In the genomic region with DNA sequence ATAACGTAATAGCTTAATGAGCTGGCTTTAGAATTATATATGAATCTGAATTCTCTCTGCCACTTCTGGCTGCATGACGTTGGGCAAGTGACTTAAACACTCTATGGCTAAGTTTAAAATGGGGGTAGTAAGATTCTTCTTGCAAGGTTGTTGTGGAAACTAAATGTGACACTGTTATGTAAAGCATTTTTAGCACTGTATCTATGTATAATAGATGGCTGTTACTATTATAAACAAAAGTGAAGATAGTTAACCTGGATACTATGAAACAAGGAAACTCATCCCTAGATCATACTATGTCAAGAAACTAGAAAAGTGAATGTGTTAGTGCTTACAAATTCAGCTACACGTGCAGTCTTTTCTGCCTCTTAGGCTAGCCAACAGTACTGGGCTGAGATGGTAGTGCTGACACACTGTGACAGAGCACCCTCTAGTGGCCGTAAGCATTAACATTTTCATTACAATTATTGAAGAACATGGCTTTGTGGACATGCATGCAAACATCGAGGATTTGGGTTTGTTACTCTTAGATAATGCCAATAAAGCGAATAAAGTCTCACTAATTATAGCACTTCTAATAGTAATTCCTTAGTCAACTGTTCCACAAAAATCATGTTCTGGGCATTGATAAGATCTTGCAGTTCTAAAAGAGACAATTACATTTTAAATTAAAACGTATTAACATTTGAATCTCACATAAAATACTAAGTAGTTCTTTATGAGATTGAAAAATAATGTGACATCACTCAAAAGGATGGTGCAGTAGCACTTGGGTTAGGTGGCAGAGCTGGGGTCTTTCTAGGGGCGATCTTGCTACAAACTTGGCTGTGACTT, we compare ENCODE assay signal across 8 cellular contexts. TPM values are rescaled to one million over a fixed set of nuclear protein-coding genes. Genes with fewer than 3 reads are reported as not detected.
DNase-seq lines count a peak whose midpoint lies in the region; ATAC-seq and TF ChIP-seq lines count a peak whose summit lies in the region.

No MANE protein-coding gene starts in this region.

- H3K9me3 ChIP-seq in MG63 (no peaks in the 10 kb centered on the region), RWPE2 (ENCODE audit: severe bottlenecking) (no peaks in the 10 kb centered on the region)

- no peak overlapping the region for H3K27ac Mint-ChIP-seq in activated naive CD4-positive, alpha-beta T cell treated with anti-CD3 and anti-CD28 coated beads, Interleukin-2, amount 50 U/mL, for 72 hours
- no peak overlapping the region for H3K27ac Mint-ChIP-seq in glutamatergic neuron (ENCODE audit: unreplicated experiment)
- peak overlapping the region; percentile 2 for H3K27ac Mint-ChIP-seq in progenitor cell of endocrine pancreas

- no peaks in the 10 kb centered on the region for H3K4me1 Mint-ChIP-seq in glutamatergic neuron (ENCODE audit: low read depth, unreplicated experiment)
- H3K4me1 Mint-ChIP-seq in progenitor cell of endocrine pancreas (ENCODE audit: low read depth): peaks cover 20% of the 10 kb centered on the region

- no peak overlapping the region for H3K4me3 Mint-ChIP-seq in glutamatergic neuron (ENCODE audit: unreplicated experiment)
- H3K4me3 Mint-ChIP-seq in progenitor cell of endocrine pancreas (ENCODE audit: low read depth): no peak overlapping the region

- H3K27me3 Mint-ChIP-seq in glutamatergic neuron (ENCODE audit: unreplicated experiment) (no peaks in the 10 kb centered on the region), progenitor cell of endocrine pancreas (no peaks in the 10 kb centered on the region)

- H3K9me3 Mint-ChIP-seq in activated naive CD4-positive, alpha-beta T cell treated with anti-CD3 and anti-CD28 coated beads, Interleukin-2, amount 50 U/mL, for 72 hours: no peaks in the 10 kb centered on the region
- no peaks in the 10 kb centered on the region for H3K9me3 Mint-ChIP-seq in glutamatergic neuron (ENCODE audit: unreplicated experiment)
- H3K9me3 Mint-ChIP-seq in progenitor cell of endocrine pancreas (ENCODE audit: low read depth): no peaks in the 10 kb centered on the region

- H3K36me3 ChIP-seq in MG63: peaks cover 26% of the 10 kb centered on the region
- H3K36me3 ChIP-seq in RWPE2 (ENCODE audit: low read depth): peaks cover 42% of the 10 kb centered on the region

- DNase-seq in GM12864 (ENCODE audit: low read depth) (peak; percentile 34), HCEC 1CT (peak; percentile 78), MG63 (peak; percentile 28), RWPE2 (ENCODE audit: low spot score) (no peak), glutamatergic neuron (peak; percentile 46), progenitor cell of endocrine pancreas (ENCODE audit: low spot score, unreplicated experiment) (peak; percentile 31)
- peak in 1 of 2 donors; percentile 52 for DNase-seq in activated naive CD4-positive, alpha-beta T cell treated with anti-CD3 and anti-CD28 coated beads, Interleukin-2, amount 50 U/mL, for 72 hours (ENCODE audit: low spot score in 2 of 2)

- H3K4me1 ChIP-seq in RWPE2 (ENCODE audit: insufficient read depth, poor library complexity, severe bottlenecking): no peaks in the 10 kb centered on the region

- peak; percentile 82 for TF ChIP-seq CTCF in GM12864 (IDR thresholded peaks at IDR 0.05; ENCODE audit: low read depth, low read length, missing control alignments)
- TF ChIP-seq CTCF in RWPE2 (IDR thresholded peaks at IDR 0.05; ENCODE audit: poor library complexity, severe bottlenecking): peak; percentile 95
- TF ChIP-seq CTCF in glutamatergic neuron (IDR thresholded peaks at IDR 0.05; ENCODE audit: partially characterized antibody, unreplicated experiment): peak; percentile 89
- peak; percentile 90 for TF ChIP-seq CTCF in progenitor cell of endocrine pancreas (IDR thresholded peaks at IDR 0.05; ENCODE audit: unreplicated experiment)

- H3K36me3 Mint-ChIP-seq in activated naive CD4-positive, alpha-beta T cell treated with anti-CD3 and anti-CD28 coated beads, Interleukin-2, amount 50 U/mL, for 72 hours: peaks cover 0 to 7% of the 10 kb centered on the region in 2 donors
- H3K36me3 Mint-ChIP-seq in glutamatergic neuron (ENCODE audit: unreplicated experiment): no peaks in the 10 kb centered on the region
- peaks cover 6% of the 10 kb centered on the region for H3K36me3 Mint-ChIP-seq in progenitor cell of endocrine pancreas (ENCODE audit: insufficient read depth)

- no peak overlapping the region for H3K27ac ChIP-seq in RWPE2 (ENCODE audit: poor library complexity, severe bottlenecking)

- H3K27me3 ChIP-seq in MG63 (no peaks in the 10 kb centered on the region), RWPE2 (ENCODE audit: insufficient read depth, poor library complexity, severe bottlenecking) (no peaks in the 10 kb centered on the region)

- no peak overlapping the region for H3K4me3 ChIP-seq in GM12864 (ENCODE audit: low read depth, low read length)
- no peak overlapping the region for H3K4me3 ChIP-seq in MG63
- H3K4me3 ChIP-seq in RWPE2 (ENCODE audit: severe bottlenecking): no peak overlapping the region

- peak; percentile 87 for ATAC-seq in RWPE2 (ENCODE audit: low read depth)
- ATAC-seq in activated naive CD4-positive, alpha-beta T cell treated with anti-CD3 and anti-CD28 coated beads, Interleukin-2, amount 50 U/mL, for 72 hours: peak; percentile 81 to 86
- no peak for ATAC-seq in HG03039 (IDR thresholded peaks at IDR 0.05; ENCODE audit: unreplicated experiment)

RNA-seq across cellular contexts. Expression of gene MYSM1, which starts 47.3 kb away (rescaled TPM):
- total RNA-seq in MG63 (2014; rRNA removed; shearing (Covaris generic); ENCODE audit: low replicate concordance): 3.3 and 12.3 TPM in 2 replicates
- 10 to 100 TPM; 42.5 to 54.4 TPM for total RNA-seq in activated naive CD4-positive, alpha-beta T cell treated with anti-CD3 and anti-CD28 coated beads, Interleukin-2, amount 50 U/mL, for 72 hours
- total RNA-seq in glutamatergic neuron (ENCODE audit: unreplicated experiment): 59.6 TPM
- 75.4 and 75.8 TPM in 2 replicates for total RNA-seq in progenitor cell of endocrine pancreas
